2 cellular contexts compared by ENCODE assay signal in the genomic region with DNA sequence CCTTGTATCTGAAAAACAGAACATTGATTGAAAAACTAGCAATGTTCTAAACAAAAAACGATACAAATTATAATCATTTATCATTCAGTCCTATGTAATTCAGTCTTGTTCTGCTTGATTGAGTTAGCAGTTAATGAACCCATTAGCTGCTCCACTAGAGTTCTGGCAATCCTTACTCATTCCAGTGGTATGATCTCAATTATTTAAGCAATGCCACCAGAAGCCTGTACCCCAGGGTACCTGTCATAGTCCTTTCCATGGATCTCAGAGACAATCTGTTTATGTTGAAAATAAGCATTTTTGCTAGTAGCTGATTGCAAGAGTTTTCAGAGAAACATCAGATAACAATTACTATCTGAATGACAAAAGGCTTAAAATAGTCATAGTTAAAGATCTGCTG.
A peak's percentile ranks its signal among the peaks of the same experiment; 100 is the strongest.
TF ChIP-seq lines count a peak whose summit lies in the region.

No MANE protein-coding gene starts in this region.

TF ChIP-seq in Ishikawa, 13 proteins besides CTCF, POLR2A, EP300 and RAD21 (continued from another document):
- TF ChIP-seq FOXM1 (IDR thresholded peaks at IDR 0.05; ENCODE audit: borderline replicate concordance, low read depth) (no peak), EGR1 (IDR thresholded peaks at IDR 0.05) (no peak), NFIC (IDR thresholded peaks at IDR 0.05) (peak; percentile 62), TEAD4 (IDR thresholded peaks at IDR 0.05) (peak; percentile 59; the same call in 1 of the 2 replicates), MAX (IDR thresholded peaks at IDR 0.05) (no peak), TCF12 (IDR thresholded peaks at IDR 0.05; ENCODE audit: low read depth) (no peak), CEBPB (IDR thresholded peaks at IDR 0.05) (0 out of 2 replicates have a peak, but pooled peaks have one; percentile 24)

TF ChIP-seq in SK-N-SH, 30 proteins besides CTCF, POLR2A, EP300 and RAD21 (continued from another document):
- TF ChIP-seq MAX (IDR thresholded peaks at IDR 0.05; ENCODE audit: low read depth) (no peak), TAF1 (IDR thresholded peaks at IDR 0.05; ENCODE audit: borderline replicate concordance, low read depth, low read length) (no peak)
TF ChIP-seq in SK-N-SH: peak in this region for 0.
